Comparison of ENCODE assay signal across 7 cellular contexts in the genomic region with DNA sequence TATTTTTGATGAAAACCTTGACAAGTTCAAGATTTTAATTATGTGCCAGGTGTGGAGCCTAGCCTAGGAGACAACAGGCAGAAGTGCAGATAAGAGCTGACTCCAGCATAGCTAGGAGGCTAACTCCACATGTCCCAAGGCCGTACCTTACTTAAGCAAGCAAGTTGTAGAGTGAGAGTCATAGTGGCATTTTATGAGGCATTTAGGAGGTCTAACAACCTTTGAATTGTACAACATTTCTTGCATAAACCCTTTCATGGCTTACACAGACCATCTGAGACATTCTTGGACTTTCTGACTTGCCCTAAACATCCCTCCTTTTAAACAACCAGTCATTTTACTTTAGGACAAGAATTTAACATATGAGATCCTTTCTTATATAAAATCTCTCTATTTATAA. TPM values are rescaled to one million over a fixed set of nuclear protein-coding genes. Genes with fewer than 3 reads are reported as not detected.
"Had no signal": no experiment of that assay in that cellular context is flagged by ENCODE, and none has a peak within 500 bp of the region (broad histone marks: within the 10 kb centered on the region; RNA-seq: fewer than 3 reads in every experiment).

No MANE protein-coding gene starts in this region.

- H3K4me1 ChIP-seq: HAP-1 had no signal

- H3K36me3 ChIP-seq: HAP-1 had no signal

- H3K27ac ChIP-seq: GM23248, KMS-11 had no signal

- H3K4me3 ChIP-seq: GM23248, HAP-1 had no signal

- DNase-seq: GM23248, GOT3, H7, IMR-90, KBM-7 had no signal

- H3K9ac ChIP-seq: GM23248, KMS-11 had no signal

- H3K4me2 ChIP-seq: KMS-11 had no signal

- H2AFZ ChIP-seq: GM23248 had no signal

RNA-seq across cellular contexts. Expression of a gene that starts 48.9 kb away (rescaled TPM):
- polyA plus RNA-seq: GM23248 had no signal
